Comparison of ENCODE assay signal across 14 cellular contexts in the genomic region with DNA sequence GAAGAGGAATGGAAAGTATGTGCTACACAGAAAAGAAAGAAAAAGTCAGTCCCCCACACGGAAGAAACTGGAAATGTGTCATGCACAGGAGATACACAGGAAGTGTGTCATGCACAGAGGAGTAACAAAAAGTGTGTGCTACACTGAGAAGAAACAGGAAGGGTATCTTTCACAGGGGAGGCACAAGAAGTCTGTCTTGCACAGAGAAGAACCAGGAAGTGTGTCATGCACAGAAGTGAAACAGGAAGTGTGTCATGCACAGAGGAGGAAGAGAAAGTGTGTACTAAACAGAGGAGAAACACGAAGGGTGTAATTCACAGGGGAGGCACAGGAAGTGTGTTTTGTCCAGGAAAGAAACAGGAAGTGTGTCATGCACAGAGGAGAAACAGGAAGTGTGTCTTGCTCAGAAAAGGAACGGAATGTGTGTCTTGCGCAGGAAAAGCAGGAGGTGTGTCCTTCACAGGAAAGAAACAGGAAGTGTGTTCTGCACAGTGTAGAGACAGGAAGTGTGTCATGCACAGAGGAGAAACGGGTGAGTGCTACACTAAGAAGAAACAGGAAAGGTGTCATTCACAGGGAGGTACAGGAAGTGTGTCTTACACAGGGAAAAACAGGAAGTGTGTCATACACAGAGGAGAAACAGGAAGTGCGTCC.
DNase-seq lines count a peak whose midpoint lies in the region; ATAC-seq and TF ChIP-seq lines count a peak whose summit lies in the region.
"Had no signal": no experiment of that assay in that cellular context is flagged by ENCODE, and none has a peak within 500 bp of the region (broad histone marks: within the 10 kb centered on the region; RNA-seq: fewer than 3 reads in every experiment).

No MANE protein-coding gene starts in this region.

- no peak overlapping the region for H3K4me3 ChIP-seq in PC-3 (ENCODE audit: low read length)
- H3K4me3 ChIP-seq in mesodermal cell (ENCODE audit: extremely low read depth, insufficient read depth, low read length, poor library complexity, severe bottlenecking): no peak overlapping the region
- no peak overlapping the region for H3K4me3 ChIP-seq in foreskin fibroblast (ENCODE audit: low read depth in 1 of 2, low read length in 2 of 2)

- H3K4me1 ChIP-seq in PC-3 (ENCODE audit: insufficient read depth, low read length) (no peaks in the 10 kb centered on the region), mesodermal cell (ENCODE audit: control insufficient read depth, insufficient read depth, low read length, poor library complexity, severe bottlenecking) (no peaks in the 10 kb centered on the region)

- intact Hi-C loops in PC-3 (cut with micrococcal nuclease): no loop called here

- H3K27ac ChIP-seq in PC-3 (ENCODE audit: low read length) (no peak overlapping the region), mesodermal cell (ENCODE audit: low read depth, low read length, severe bottlenecking) (peak overlapping the region; percentile 23)
- H3K27ac ChIP-seq: RWPE1 had no signal

- no peaks in the 10 kb centered on the region for H3F3A ChIP-seq in PC-3 (ENCODE audit: low read length, unreplicated experiment)

- 0 out of 2 replicates have a peak overlapping the region, but pooled peaks have one; percentile 4 for H2AFZ ChIP-seq in PC-3 (ENCODE audit: low read length)

- no peaks in the 10 kb centered on the region for H3K9me2 ChIP-seq in PC-3 (replicated peaks; ENCODE audit: low read length)

- no peak overlapping the region for H3K9ac ChIP-seq in PC-3 (ENCODE audit: low read length)

- BruUV-seq in PC-3 (replicated peaks; lab: Mats Ljungman, UMichigan): no TSS peak

- H3K4me2 ChIP-seq in PC-3 (ENCODE audit: low read length): no peak overlapping the region

- CTCF ChIA-PET in PC-3 (lab: Charles Lee): no interaction called here

- DNase-seq in PC-3 (no peak), foreskin fibroblast (no peak), NCI-H345 treated with DMSO at 0.1 percent for 48 hours (lab: John Stamatoyannopoulos, UW; ENCODE audit: unreplicated experiment) (no peak), occipital lobe (lab: John Stamatoyannopoulos, UW) (no peak)
- DNase-seq: activated CD4-positive, alpha-beta T cell treated with anti-CD3 and anti-CD28 coated beads, Interleukin-2, amount 50 U/mL, for 48 hours; anterior cingulate cortex; DMS79; NCI-H2107; stimulated activated CD4-positive, alpha-beta T cell treated with anti-CD3 and anti-CD28 coated beads, Interleukin-12 subunit alpha, Interleukin-12 subunit beta, amount 100 ng/mL, for 4 hours had no signal

- H3K79me2 ChIP-seq in PC-3 (ENCODE audit: low read length): no peaks in the 10 kb centered on the region

- ATAC-seq in GM18499 (IDR thresholded peaks at IDR 0.05; ENCODE audit: insufficient read depth, unreplicated experiment) (peak; percentile 37), HG02870 (IDR thresholded peaks at IDR 0.05; ENCODE audit: unreplicated experiment) (peak; percentile 38), PC-3 (no peak), SK-N-SH treated with all-trans-retinoic acid at 6 μM for 48 hours (no peak)

- no peaks in the 10 kb centered on the region for H4K20me1 ChIP-seq in PC-3 (ENCODE audit: low read length)

- POLR2A ChIA-PET in PC-3 (lab: Charles Lee; ENCODE audit: unreplicated experiment): no interaction called here

- H3K36me3 ChIP-seq in PC-3 (ENCODE audit: low read depth, low read length) (no peaks in the 10 kb centered on the region), mesodermal cell (ENCODE audit: control insufficient read depth, insufficient read depth, low read length) (no peaks in the 10 kb centered on the region)

- H3K9me3 ChIP-seq in PC-3 (ENCODE audit: low read length): no peaks in the 10 kb centered on the region
- peaks cover 8% of the 10 kb centered on the region for H3K9me3 ChIP-seq in mesodermal cell (ENCODE audit: control insufficient read depth, low read length)

- 89 to 94% methylated on average over 5 of the region's 6 CpGs for WGBS in mesodermal cell (ENCODE audit: insufficient coverage in 2 of 2), 2 experiments

- H3K27me3 ChIP-seq in PC-3 (ENCODE audit: low read length): no peaks in the 10 kb centered on the region

- TF ChIP-seq CTCF in PC-3 (conservative IDR thresholded peaks at IDR 0.05; ENCODE audit: low read depth, low read length) (no peak), foreskin fibroblast (IDR thresholded peaks at IDR 0.05; ENCODE audit: low read depth, low read length) (no peak)

TF ChIP-seq in SK-N-SH treated with all-trans-retinoic acid at 6 μM for 48 hours, 23 proteins besides CTCF, POLR2A, EP300 and RAD21:
- no peak for TF ChIP-seq TCF4 (CRISPR knock-in tag; IDR thresholded peaks at IDR 0.05; ENCODE audit: borderline replicate concordance)
- TF ChIP-seq, protein P1, sequence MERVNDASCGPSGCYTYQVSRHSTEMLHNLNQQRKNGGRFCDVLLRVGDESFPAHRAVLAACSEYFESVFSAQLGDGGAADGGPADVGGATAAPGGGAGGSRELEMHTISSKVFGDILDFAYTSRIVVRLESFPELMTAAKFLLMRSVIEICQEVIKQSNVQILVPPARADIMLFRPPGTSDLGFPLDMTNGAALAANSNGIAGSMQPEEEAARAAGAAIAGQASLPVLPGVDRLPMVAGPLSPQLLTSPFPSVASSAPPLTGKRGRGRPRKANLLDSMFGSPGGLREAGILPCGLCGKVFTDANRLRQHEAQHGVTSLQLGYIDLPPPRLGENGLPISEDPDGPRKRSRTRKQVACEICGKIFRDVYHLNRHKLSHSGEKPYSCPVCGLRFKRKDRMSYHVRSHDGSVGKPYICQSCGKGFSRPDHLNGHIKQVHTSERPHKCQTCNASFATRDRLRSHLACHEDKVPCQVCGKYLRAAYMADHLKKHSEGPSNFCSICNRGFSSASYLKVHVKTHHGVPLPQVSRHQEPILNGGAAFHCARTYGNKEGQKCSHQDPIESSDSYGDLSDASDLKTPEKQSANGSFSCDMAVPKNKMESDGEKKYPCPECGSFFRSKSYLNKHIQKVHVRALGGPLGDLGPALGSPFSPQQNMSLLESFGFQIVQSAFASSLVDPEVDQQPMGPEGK (CRISPR knock-in tag; IDR thresholded peaks at IDR 0.05; ENCODE audit: borderline replicate concordance): no peak
- no peak for TF ChIP-seq RARB (CRISPR knock-in tag; IDR thresholded peaks at IDR 0.05)
- TF ChIP-seq ESRRG (CRISPR knock-in tag; IDR thresholded peaks at IDR 0.05): no peak
- no peak for TF ChIP-seq CSDC2 (CRISPR knock-in tag; IDR thresholded peaks at IDR 0.05)
- TF ChIP-seq ZFP3 (CRISPR knock-in tag; IDR thresholded peaks at IDR 0.05): no peak
- no peak for TF ChIP-seq ZC3H10 (CRISPR knock-in tag; IDR thresholded peaks at IDR 0.05)
- no peak for TF ChIP-seq GLIS3 (CRISPR knock-in tag; IDR thresholded peaks at IDR 0.05)
- TF ChIP-seq ZNF8 (CRISPR knock-in tag; IDR thresholded peaks at IDR 0.05): no peak
- no peak for TF ChIP-seq ISL1 (CRISPR knock-in tag; IDR thresholded peaks at IDR 0.05)
- TF ChIP-seq ZFP30 (CRISPR knock-in tag; IDR thresholded peaks at IDR 0.05): no peak

Comparison
In these comparisons a context has a peak if more than half of its experiments do, and no peak if none do; other contexts are left out.
1. ATAC-seq: peak in GM18499 (single experiment) and HG02870 (single experiment); none in PC-3 (single experiment) and SK-N-SH treated with all-trans-retinoic acid at 6 μM for 48 hours (single experiment).